In the genomic region with DNA sequence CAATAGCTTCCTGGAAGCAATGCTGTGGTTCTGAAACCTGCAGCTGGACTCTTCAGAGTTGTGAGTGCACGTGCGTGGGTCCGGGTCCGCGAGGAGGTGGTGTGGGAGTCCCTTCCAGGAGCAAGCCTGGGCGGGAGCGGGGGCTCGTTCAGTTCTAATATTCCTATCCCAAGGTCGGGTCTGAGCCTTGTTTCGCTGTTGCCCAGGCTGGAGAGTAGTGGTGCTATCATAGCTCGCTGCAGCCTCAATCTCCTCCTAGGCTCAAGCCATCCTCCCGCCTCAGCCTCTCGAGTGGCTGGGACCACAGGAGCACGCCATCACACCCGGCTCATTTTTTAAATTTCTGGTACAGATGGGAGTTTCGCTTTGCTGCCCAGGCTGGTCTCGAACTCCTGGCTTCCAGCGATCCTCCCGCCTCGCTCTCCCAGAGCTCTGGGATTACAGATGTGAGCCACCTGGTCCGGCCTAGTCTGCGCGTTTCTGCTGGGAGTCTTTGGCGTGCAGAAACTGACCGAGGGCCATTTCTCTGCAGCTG, we compare ENCODE assay signal across 8 cellular contexts. TPM values are rescaled to one million over a fixed set of nuclear protein-coding genes. Genes with fewer than 3 reads are reported as not detected.
DNase-seq lines count a peak whose midpoint lies in the region; ATAC-seq and TF ChIP-seq lines count a peak whose summit lies in the region.

No MANE protein-coding gene starts in this region.

- H3K4me3 ChIP-seq in fibroblast of mammary gland (ENCODE audit: control insufficient read depth, low read depth, low read length) = peak overlapping the region; percentile 74

- peaks cover 7 to 24% (median 23%) of the 10 kb centered on the region in 3 donors for H3K9me3 Mint-ChIP-seq in T-cell

- H3K4me3 Mint-ChIP-seq in T-cell = peak overlapping the region; percentile 91 to 96 (median 94)

- H3K36me3 Mint-ChIP-seq in T-cell = peaks cover 38% of the 10 kb centered on the region

- ATAC-seq in GM21447 (IDR thresholded peaks at IDR 0.05; ENCODE audit: unreplicated experiment) (peak; percentile 19), T-cell (replicated peaks in 1 of 4) (no peak), sciatic nerve (no peak), HG03097 (IDR thresholded peaks at IDR 0.05; ENCODE audit: low FRiP score, unreplicated experiment) (no peak), HG02938 (IDR thresholded peaks at IDR 0.05; ENCODE audit: unreplicated experiment) (no peak)

- POLR2A ChIA-PET in T-cell (lab: Charles Lee) = no interaction called here

- peaks cover 19 to 28% (median 25%) of the 10 kb centered on the region in 3 donors for H3K4me1 Mint-ChIP-seq in T-cell

- H3K27ac Mint-ChIP-seq in T-cell = peak overlapping the region; percentile 89 to 90

- intact Hi-C loops in sciatic nerve (cut with DNase I) = no loop called here

- H3K27me3 Mint-ChIP-seq in T-cell = peaks cover 16 to 21% of the 10 kb centered on the region in 2 donors

- no peak for TF ChIP-seq CTCF in fibroblast of mammary gland (conservative IDR thresholded peaks at IDR 0.05; ENCODE audit: control insufficient read depth, insufficient read depth, low read depth, low read length)

- DNase-seq in T-cell (peak in 2 of 34 experiments; percentile 0 to 25), fibroblast of mammary gland (ENCODE audit: low read depth) (no peak), sciatic nerve (ENCODE audit: low spot score) (peak; percentile 57), COLO829 (ENCODE audit: low spot score) (no peak)
- no peak for DNase-seq in NK-92 treated with Interleukin-12 subunit alpha and Interleukin-12 subunit beta, amount 100 ng/mL, for 24 hours (lab: John Stamatoyannopoulos, UW)

- CTCF ChIA-PET in T-cell (lab: Charles Lee) = no interaction called here

RNA-seq across cellular contexts. Expression of gene ZFP82, which starts 0.6 kb away (rescaled TPM):
- total RNA-seq in T-cell (1 to 10 TPM; 2.9 to 8.8 (median 8.2) TPM), sciatic nerve (10.7 TPM)

RNA-seq across cellular contexts. Expression of gene ZFP14, which starts 38.8 kb away (rescaled TPM):
- total RNA-seq in T-cell (10 to 100 TPM in 4 of 5 donors, 1 to 10 TPM in 1; 5.7 to 13.9 (median 11.6) TPM), sciatic nerve (11.5 TPM)
